ENCODE assay signal across 1 cellular context in the genomic region with DNA sequence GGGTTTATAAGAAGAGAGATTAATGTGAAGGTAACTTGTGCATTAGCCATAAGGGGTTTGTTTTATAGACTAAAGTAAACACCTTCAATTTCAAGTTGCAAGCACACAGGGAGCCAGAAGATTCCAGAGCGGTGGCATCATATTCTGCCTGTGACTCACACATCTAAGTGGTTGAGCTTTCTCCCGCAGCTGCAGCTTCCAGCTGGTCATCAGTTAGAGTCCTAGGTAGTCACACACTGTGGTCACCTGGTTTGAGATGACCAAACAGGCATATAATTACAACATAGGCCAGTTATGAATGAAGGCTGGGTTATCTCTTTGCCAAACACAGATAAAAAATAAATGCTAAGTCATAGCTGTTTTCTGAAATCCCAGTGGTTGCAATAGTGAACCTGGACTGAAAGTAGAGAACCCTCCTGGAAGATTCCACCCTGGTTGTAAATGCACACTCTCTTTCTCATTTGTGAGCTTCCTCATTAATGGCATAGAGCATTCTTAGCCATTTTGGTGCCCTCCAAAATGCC.
TF ChIP-seq lines count a peak whose summit lies in the region.

No MANE protein-coding gene starts in this region.

TF ChIP-seq in HEK293, 187 proteins besides CTCF, POLR2A, EP300 and RAD21 (continued from another document and continues in another):
- TF ChIP-seq, protein P1, sequence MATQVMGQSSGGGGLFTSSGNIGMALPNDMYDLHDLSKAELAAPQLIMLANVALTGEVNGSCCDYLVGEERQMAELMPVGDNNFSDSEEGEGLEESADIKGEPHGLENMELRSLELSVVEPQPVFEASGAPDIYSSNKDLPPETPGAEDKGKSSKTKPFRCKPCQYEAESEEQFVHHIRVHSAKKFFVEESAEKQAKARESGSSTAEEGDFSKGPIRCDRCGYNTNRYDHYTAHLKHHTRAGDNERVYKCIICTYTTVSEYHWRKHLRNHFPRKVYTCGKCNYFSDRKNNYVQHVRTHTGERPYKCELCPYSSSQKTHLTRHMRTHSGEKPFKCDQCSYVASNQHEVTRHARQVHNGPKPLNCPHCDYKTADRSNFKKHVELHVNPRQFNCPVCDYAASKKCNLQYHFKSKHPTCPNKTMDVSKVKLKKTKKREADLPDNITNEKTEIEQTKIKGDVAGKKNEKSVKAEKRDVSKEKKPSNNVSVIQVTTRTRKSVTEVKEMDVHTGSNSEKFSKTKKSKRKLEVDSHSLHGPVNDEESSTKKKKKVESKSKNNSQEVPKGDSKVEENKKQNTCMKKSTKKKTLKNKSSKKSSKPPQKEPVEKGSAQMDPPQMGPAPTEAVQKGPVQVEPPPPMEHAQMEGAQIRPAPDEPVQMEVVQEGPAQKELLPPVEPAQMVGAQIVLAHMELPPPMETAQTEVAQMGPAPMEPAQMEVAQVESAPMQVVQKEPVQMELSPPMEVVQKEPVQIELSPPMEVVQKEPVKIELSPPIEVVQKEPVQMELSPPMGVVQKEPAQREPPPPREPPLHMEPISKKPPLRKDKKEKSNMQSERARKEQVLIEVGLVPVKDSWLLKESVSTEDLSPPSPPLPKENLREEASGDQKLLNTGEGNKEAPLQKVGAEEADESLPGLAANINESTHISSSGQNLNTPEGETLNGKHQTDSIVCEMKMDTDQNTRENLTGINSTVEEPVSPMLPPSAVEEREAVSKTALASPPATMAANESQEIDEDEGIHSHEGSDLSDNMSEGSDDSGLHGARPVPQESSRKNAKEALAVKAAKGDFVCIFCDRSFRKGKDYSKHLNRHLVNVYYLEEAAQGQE (tag by site-specific recombination; IDR thresholded peaks at IDR 0.05): no peak
- 0 out of 2 replicates have a peak, but pooled peaks have one; percentile 55 for TF ChIP-seq ZNF600 (tag by site-specific recombination; IDR thresholded peaks at IDR 0.05)
- peak; percentile 87 for TF ChIP-seq ZEB2 (tag by site-specific recombination; IDR thresholded peaks at IDR 0.05)
- peak; percentile 65; the same call in 1 of the 2 replicates for TF ChIP-seq ZNF558 (tag by site-specific recombination; IDR thresholded peaks at IDR 0.05)
- TF ChIP-seq ZNF391 (tag by site-specific recombination; IDR thresholded peaks at IDR 0.05; ENCODE audit: borderline replicate concordance, low read depth): peak; percentile 38; the same call in 1 of the 2 replicates
- TF ChIP-seq, protein P2, sequence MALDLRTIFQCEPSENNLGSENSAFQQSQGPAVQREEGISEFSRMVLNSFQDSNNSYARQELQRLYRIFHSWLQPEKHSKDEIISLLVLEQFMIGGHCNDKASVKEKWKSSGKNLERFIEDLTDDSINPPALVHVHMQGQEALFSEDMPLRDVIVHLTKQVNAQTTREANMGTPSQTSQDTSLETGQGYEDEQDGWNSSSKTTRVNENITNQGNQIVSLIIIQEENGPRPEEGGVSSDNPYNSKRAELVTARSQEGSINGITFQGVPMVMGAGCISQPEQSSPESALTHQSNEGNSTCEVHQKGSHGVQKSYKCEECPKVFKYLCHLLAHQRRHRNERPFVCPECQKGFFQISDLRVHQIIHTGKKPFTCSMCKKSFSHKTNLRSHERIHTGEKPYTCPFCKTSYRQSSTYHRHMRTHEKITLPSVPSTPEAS (tag by site-specific recombination; IDR thresholded peaks at IDR 0.05): no peak
- TF ChIP-seq, protein P3, sequence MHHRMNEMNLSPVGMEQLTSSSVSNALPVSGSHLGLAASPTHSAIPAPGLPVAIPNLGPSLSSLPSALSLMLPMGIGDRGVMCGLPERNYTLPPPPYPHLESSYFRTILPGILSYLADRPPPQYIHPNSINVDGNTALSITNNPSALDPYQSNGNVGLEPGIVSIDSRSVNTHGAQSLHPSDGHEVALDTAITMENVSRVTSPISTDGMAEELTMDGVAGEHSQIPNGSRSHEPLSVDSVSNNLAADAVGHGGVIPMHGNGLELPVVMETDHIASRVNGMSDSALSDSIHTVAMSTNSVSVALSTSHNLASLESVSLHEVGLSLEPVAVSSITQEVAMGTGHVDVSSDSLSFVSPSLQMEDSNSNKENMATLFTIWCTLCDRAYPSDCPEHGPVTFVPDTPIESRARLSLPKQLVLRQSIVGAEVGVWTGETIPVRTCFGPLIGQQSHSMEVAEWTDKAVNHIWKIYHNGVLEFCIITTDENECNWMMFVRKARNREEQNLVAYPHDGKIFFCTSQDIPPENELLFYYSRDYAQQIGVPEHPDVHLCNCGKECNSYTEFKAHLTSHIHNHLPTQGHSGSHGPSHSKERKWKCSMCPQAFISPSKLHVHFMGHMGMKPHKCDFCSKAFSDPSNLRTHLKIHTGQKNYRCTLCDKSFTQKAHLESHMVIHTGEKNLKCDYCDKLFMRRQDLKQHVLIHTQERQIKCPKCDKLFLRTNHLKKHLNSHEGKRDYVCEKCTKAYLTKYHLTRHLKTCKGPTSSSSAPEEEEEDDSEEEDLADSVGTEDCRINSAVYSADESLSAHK (tag by site-specific recombination; IDR thresholded peaks at IDR 0.05): no peak
- no peak for TF ChIP-seq ZNF544 (tag by site-specific recombination; IDR thresholded peaks at IDR 0.05)
- TF ChIP-seq, protein P4, sequence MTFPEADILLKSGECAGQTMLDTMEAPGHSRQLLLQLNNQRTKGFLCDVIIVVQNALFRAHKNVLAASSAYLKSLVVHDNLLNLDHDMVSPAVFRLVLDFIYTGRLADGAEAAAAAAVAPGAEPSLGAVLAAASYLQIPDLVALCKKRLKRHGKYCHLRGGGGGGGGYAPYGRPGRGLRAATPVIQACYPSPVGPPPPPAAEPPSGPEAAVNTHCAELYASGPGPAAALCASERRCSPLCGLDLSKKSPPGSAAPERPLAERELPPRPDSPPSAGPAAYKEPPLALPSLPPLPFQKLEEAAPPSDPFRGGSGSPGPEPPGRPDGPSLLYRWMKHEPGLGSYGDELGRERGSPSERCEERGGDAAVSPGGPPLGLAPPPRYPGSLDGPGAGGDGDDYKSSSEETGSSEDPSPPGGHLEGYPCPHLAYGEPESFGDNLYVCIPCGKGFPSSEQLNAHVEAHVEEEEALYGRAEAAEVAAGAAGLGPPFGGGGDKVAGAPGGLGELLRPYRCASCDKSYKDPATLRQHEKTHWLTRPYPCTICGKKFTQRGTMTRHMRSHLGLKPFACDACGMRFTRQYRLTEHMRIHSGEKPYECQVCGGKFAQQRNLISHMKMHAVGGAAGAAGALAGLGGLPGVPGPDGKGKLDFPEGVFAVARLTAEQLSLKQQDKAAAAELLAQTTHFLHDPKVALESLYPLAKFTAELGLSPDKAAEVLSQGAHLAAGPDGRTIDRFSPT (tag by site-specific recombination; IDR thresholded peaks at IDR 0.05): peak; percentile 66; the same call in 1 of the 2 replicates
- TF ChIP-seq, protein P5, sequence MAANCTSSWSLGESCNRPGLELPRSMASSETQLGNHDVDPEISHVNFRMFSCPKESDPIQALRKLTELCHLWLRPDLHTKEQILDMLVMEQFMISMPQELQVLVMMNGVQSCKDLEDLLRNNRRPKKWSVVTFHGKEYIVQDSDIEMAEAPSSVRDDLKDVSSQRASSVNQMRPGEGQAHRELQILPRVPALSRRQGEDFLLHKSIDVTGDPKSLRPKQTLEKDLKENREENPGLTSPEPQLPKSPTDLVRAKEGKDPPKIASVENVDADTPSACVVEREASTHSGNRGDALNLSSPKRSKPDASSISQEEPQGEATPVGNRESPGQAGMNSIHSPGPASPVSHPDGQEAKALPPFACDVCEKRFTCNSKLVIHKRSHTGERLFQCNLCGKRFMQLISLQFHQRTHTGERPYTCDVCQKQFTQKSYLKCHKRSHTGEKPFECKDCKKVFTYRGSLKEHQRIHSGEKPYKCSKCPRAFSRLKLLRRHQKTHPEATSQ (tag by site-specific recombination; IDR thresholded peaks at IDR 0.05): no peak
- TF ChIP-seq ZNF324 (tag by site-specific recombination; IDR thresholded peaks at IDR 0.05): peak; percentile 62; the same call in 1 of the 2 replicates
- 0 out of 2 replicates have a peak, but pooled peaks have one; percentile 63 for TF ChIP-seq ZNF626 (tag by site-specific recombination; IDR thresholded peaks at IDR 0.05)
- no peak for TF ChIP-seq ZNF239 (tag by site-specific recombination; IDR thresholded peaks at IDR 0.05)
- TF ChIP-seq, protein P6, sequence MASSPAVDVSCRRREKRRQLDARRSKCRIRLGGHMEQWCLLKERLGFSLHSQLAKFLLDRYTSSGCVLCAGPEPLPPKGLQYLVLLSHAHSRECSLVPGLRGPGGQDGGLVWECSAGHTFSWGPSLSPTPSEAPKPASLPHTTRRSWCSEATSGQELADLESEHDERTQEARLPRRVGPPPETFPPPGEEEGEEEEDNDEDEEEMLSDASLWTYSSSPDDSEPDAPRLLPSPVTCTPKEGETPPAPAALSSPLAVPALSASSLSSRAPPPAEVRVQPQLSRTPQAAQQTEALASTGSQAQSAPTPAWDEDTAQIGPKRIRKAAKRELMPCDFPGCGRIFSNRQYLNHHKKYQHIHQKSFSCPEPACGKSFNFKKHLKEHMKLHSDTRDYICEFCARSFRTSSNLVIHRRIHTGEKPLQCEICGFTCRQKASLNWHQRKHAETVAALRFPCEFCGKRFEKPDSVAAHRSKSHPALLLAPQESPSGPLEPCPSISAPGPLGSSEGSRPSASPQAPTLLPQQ (tag by site-specific recombination; IDR thresholded peaks at IDR 0.05): peak; percentile 61; the same call in 1 of the 2 replicates
- TF ChIP-seq, protein P7, sequence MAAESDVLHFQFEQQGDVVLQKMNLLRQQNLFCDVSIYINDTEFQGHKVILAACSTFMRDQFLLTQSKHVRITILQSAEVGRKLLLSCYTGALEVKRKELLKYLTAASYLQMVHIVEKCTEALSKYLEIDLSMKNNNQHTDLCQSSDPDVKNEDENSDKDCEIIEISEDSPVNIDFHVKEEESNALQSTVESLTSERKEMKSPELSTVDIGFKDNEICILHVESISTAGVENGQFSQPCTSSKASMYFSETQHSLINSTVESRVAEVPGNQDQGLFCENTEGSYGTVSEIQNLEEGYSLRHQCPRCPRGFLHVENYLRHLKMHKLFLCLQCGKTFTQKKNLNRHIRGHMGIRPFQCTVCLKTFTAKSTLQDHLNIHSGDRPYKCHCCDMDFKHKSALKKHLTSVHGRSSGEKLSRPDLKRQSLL (tag by site-specific recombination; IDR thresholded peaks at IDR 0.05): peak; percentile 85
- TF ChIP-seq ZFP37 (tag by site-specific recombination; IDR thresholded peaks at IDR 0.05): peak; percentile 68; the same call in 1 of the 2 replicates
- peak; percentile 57; the same call in 1 of the 2 replicates for TF ChIP-seq ZNF501 (tag by site-specific recombination; IDR thresholded peaks at IDR 0.05)
- no peak for TF ChIP-seq MZF1 (tag by site-specific recombination; IDR thresholded peaks at IDR 0.05; ENCODE audit: borderline replicate concordance)
- TF ChIP-seq, protein P8, sequence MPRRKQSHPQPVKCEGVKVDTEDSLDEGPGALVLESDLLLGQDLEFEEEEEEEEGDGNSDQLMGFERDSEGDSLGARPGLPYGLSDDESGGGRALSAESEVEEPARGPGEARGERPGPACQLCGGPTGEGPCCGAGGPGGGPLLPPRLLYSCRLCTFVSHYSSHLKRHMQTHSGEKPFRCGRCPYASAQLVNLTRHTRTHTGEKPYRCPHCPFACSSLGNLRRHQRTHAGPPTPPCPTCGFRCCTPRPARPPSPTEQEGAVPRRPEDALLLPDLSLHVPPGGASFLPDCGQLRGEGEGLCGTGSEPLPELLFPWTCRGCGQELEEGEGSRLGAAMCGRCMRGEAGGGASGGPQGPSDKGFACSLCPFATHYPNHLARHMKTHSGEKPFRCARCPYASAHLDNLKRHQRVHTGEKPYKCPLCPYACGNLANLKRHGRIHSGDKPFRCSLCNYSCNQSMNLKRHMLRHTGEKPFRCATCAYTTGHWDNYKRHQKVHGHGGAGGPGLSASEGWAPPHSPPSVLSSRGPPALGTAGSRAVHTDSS (tag by site-specific recombination; IDR thresholded peaks at IDR 0.05): no peak
- TF ChIP-seq, protein P9, sequence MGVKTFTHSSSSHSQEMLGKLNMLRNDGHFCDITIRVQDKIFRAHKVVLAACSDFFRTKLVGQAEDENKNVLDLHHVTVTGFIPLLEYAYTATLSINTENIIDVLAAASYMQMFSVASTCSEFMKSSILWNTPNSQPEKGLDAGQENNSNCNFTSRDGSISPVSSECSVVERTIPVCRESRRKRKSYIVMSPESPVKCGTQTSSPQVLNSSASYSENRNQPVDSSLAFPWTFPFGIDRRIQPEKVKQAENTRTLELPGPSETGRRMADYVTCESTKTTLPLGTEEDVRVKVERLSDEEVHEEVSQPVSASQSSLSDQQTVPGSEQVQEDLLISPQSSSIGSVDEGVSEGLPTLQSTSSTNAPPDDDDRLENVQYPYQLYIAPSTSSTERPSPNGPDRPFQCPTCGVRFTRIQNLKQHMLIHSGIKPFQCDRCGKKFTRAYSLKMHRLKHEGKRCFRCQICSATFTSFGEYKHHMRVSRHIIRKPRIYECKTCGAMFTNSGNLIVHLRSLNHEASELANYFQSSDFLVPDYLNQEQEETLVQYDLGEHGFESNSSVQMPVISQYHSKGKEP (tag by site-specific recombination; IDR thresholded peaks at IDR 0.05): peak; percentile 83
- peak; percentile 70 for TF ChIP-seq ZIC2 (tag by site-specific recombination; IDR thresholded peaks at IDR 0.05)
- peak; percentile 83 for TF ChIP-seq OSR2 (tag by site-specific recombination; IDR thresholded peaks at IDR 0.05)
- no peak for TF ChIP-seq ZNF133 (tag by site-specific recombination; IDR thresholded peaks at IDR 0.05)
- peak; percentile 53 for TF ChIP-seq KLF8 (tag by site-specific recombination; IDR thresholded peaks at IDR 0.05)
- TF ChIP-seq KLF10 (tag by site-specific recombination; IDR thresholded peaks at IDR 0.05): 0 out of 2 replicates have a peak, but pooled peaks have one; percentile 21
- TF ChIP-seq BCL11A (tag by site-specific recombination; IDR thresholded peaks at IDR 0.05; ENCODE audit: low read depth): peak; percentile 67; the same call in 1 of the 2 replicates
- TF ChIP-seq ZNF24 (tag by site-specific recombination; IDR thresholded peaks at IDR 0.05): peak; percentile 69; the same call in 1 of the 2 replicates
- TF ChIP-seq, protein P10, sequence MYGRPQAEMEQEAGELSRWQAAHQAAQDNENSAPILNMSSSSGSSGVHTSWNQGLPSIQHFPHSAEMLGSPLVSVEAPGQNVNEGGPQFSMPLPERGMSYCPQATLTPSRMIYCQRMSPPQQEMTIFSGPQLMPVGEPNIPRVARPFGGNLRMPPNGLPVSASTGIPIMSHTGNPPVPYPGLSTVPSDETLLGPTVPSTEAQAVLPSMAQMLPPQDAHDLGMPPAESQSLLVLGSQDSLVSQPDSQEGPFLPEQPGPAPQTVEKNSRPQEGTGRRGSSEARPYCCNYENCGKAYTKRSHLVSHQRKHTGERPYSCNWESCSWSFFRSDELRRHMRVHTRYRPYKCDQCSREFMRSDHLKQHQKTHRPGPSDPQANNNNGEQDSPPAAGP (tag by site-specific recombination; IDR thresholded peaks at IDR 0.05): 0 out of 2 replicates have a peak, but pooled peaks have one; percentile 13
- TF ChIP-seq, protein P11, sequence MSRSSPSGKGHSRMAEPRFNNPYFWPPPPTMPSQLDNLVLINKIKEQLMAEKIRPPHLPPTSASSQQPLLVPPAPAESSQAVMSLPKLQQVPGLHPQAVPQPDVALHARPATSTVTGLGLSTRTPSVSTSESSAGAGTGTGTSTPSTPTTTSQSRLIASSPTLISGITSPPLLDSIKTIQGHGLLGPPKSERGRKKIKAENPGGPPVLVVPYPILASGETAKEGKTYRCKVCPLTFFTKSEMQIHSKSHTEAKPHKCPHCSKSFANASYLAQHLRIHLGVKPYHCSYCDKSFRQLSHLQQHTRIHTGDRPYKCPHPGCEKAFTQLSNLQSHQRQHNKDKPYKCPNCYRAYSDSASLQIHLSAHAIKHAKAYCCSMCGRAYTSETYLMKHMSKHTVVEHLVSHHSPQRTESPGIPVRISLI (tag by site-specific recombination; IDR thresholded peaks at IDR 0.05): 0 out of 2 replicates have a peak, but pooled peaks have one; percentile 17
- peak; percentile 29; the same call in 1 of the 2 replicates for TF ChIP-seq ZBTB17 (tag by site-specific recombination; IDR thresholded peaks at IDR 0.05)
- no peak for TF ChIP-seq ZFHX2 (tag by site-specific recombination; conservative IDR thresholded peaks at IDR 0.05)
- no peak for TF ChIP-seq GFI1B (tag by site-specific recombination; IDR thresholded peaks at IDR 0.05)
